In genomic region chr12:4217091-4217490, GRCh38 we compare ENCODE assay signal across 29 cellular contexts. TPM values are rescaled to one million over a fixed set of nuclear protein-coding genes. Genes with fewer than 3 reads are reported as not detected.
A peak's percentile ranks its signal among the peaks of the same experiment; 100 is the strongest.
DNase-seq lines count a peak whose midpoint lies in the region; ATAC-seq, FAIRE-seq and TF ChIP-seq lines count a peak whose summit lies in the region.
"Had no signal": no experiment of that assay in that cellular context is flagged by ENCODE, and none has a peak within 500 bp of the region (broad histone marks: within the 10 kb centered on the region; RNA-seq: fewer than 3 reads in every experiment).

No MANE protein-coding gene starts in this region.

- no peak overlapping the region for H3K27ac ChIP-seq in coronary artery
- H3K27ac ChIP-seq: dorsolateral prefrontal cortex, GM23248, transverse colon had no signal

- H3K4me3 ChIP-seq in coronary artery = no peak overlapping the region
- H3K4me3 ChIP-seq: dorsolateral prefrontal cortex, GM23248, lung, transverse colon had no signal

- H3K4me3 Mint-ChIP-seq in activated CD8-positive, alpha-beta T cell treated with anti-CD3 and anti-CD28 coated beads for 36 hours = no peak overlapping the region
- H3K4me3 Mint-ChIP-seq in activated CD8-positive, alpha-beta T cell treated with anti-CD3 and anti-CD28 coated beads, Interleukin-2, amount 10 ng/mL, durations not matched to agents 7 days and 5 days = no peak overlapping the region
- H3K4me3 Mint-ChIP-seq in stimulated activated memory B cell treated with anti-CD40 and anti-IgM and Interleukin-4, amounts not matched to agents 10 μg/mL and 1 μg/mL and 100 μg/mL, for 72 hours = no peak overlapping the region
- H3K4me3 Mint-ChIP-seq: activated CD8-positive, alpha-beta memory T cell treated with anti-CD3 and anti-CD28 coated beads, Interleukin-2, amount 10 ng/mL, durations not matched to agents 7 days and 5 days; HFFc6; neural crest cell; T-helper 1 cell treated with Interleukin-12 subunit alpha and Interleukin-12 subunit beta and Interleukin-4 antibody, amounts not matched to agents 30 μg/mL and 1 μg/mL, for 36 hours had no signal

- POLR2A ChIA-PET in activated CD8-positive, alpha-beta T cell treated with anti-CD3 and anti-CD28 coated beads for 36 hours (lab: Charles Lee) = interaction anchor here (0.6 to 2.2 kb wide), 4 partner anchors 11 to 82 kb away, joined by 3 to 7 read pairs (median 4); no protein-coding TSS in a partner anchor
- POLR2A ChIA-PET in activated CD8-positive, alpha-beta T cell treated with anti-CD3 and anti-CD28 coated beads, Interleukin-2, amount 10 ng/mL, durations not matched to agents 7 days and 5 days (lab: Charles Lee) = interaction anchor here (1.2 to 5.3 kb wide), 2 partner anchors 53 to 71 kb away, joined by 4 to 37 read pairs; no protein-coding TSS in a partner anchor

- no peak overlapping the region for H3K27ac Mint-ChIP-seq in activated CD8-positive, alpha-beta T cell treated with anti-CD3 and anti-CD28 coated beads for 36 hours
- H3K27ac Mint-ChIP-seq in activated CD8-positive, alpha-beta T cell treated with anti-CD3 and anti-CD28 coated beads, Interleukin-2, amount 10 ng/mL, durations not matched to agents 7 days and 5 days = no peak overlapping the region
- H3K27ac Mint-ChIP-seq in stimulated activated memory B cell treated with anti-CD40 and anti-IgM and Interleukin-4, amounts not matched to agents 10 μg/mL and 1 μg/mL and 100 μg/mL, for 72 hours = peak overlapping the region; percentile 90
- H3K27ac Mint-ChIP-seq: activated CD8-positive, alpha-beta memory T cell treated with anti-CD3 and anti-CD28 coated beads, Interleukin-2, amount 10 ng/mL, durations not matched to agents 7 days and 5 days; HFFc6 had no signal

- ATAC-seq in activated CD8-positive, alpha-beta T cell treated with anti-CD3 and anti-CD28 coated beads for 36 hours = peak; percentile 20
- ATAC-seq in activated CD8-positive, alpha-beta T cell treated with anti-CD3 and anti-CD28 coated beads, Interleukin-2, amount 10 ng/mL, durations not matched to agents 7 days and 5 days = no peak
- no peak for ATAC-seq in stimulated activated memory B cell treated with anti-CD40 and anti-IgM and Interleukin-4, amounts not matched to agents 10 μg/mL and 1 μg/mL and 100 μg/mL, for 72 hours
- ATAC-seq in HG02623 (IDR thresholded peaks at IDR 0.05; ENCODE audit: unreplicated experiment) = no peak
- no peak for ATAC-seq in left lobe of liver
- no peak for ATAC-seq in GM21576 (IDR thresholded peaks at IDR 0.05; ENCODE audit: unreplicated experiment)
- ATAC-seq: activated CD8-positive, alpha-beta memory T cell treated with anti-CD3 and anti-CD28 coated beads, Interleukin-2, amount 10 ng/mL, durations not matched to agents 7 days and 5 days; sciatic nerve had no signal

- H3K9me3 Mint-ChIP-seq in activated CD8-positive, alpha-beta T cell treated with anti-CD3 and anti-CD28 coated beads for 36 hours = no peaks in the 10 kb centered on the region
- H3K9me3 Mint-ChIP-seq in activated CD8-positive, alpha-beta T cell treated with anti-CD3 and anti-CD28 coated beads, Interleukin-2, amount 10 ng/mL, durations not matched to agents 7 days and 5 days (ENCODE audit: insufficient read depth) = peaks cover 4% of the 10 kb centered on the region
- H3K9me3 Mint-ChIP-seq in stimulated activated memory B cell treated with anti-CD40 and anti-IgM and Interleukin-4, amounts not matched to agents 10 μg/mL and 1 μg/mL and 100 μg/mL, for 72 hours = no peaks in the 10 kb centered on the region

- peak; percentile 65 for FAIRE-seq in GM19239 (lab: Jason Lieb, UNC)
- FAIRE-seq: endothelial cell of umbilical vein, kidney, RCC 7860 had no signal

- H3K27me3 Mint-ChIP-seq in activated CD8-positive, alpha-beta T cell treated with anti-CD3 and anti-CD28 coated beads for 36 hours = no peaks in the 10 kb centered on the region
- H3K27me3 Mint-ChIP-seq in activated CD8-positive, alpha-beta T cell treated with anti-CD3 and anti-CD28 coated beads, Interleukin-2, amount 10 ng/mL, durations not matched to agents 7 days and 5 days (ENCODE audit: low read depth) = no peaks in the 10 kb centered on the region
- no peaks in the 10 kb centered on the region for H3K27me3 Mint-ChIP-seq in stimulated activated memory B cell treated with anti-CD40 and anti-IgM and Interleukin-4, amounts not matched to agents 10 μg/mL and 1 μg/mL and 100 μg/mL, for 72 hours
- H3K27me3 Mint-ChIP-seq: activated CD8-positive, alpha-beta memory T cell treated with anti-CD3 and anti-CD28 coated beads, Interleukin-2, amount 10 ng/mL, durations not matched to agents 7 days and 5 days had no signal

- CTCF ChIA-PET in activated CD8-positive, alpha-beta T cell treated with anti-CD3 and anti-CD28 coated beads for 36 hours (lab: Charles Lee) = interaction anchor here (0.7 to 2.7 kb wide), 7 partner anchors 11 to 188 kb away, joined by 3 to 13 read pairs (median 3); no protein-coding TSS in a partner anchor
- CTCF ChIA-PET in activated CD8-positive, alpha-beta T cell treated with anti-CD3 and anti-CD28 coated beads, Interleukin-2, amount 10 ng/mL, durations not matched to agents 7 days and 5 days (lab: Charles Lee) = interaction anchor here (1.1 to 1.5 kb wide), 3 partner anchors 52 to 178 kb away, joined by 3 to 6 read pairs (median 3); no protein-coding TSS in a partner anchor

- no peaks in the 10 kb centered on the region for H3K36me3 Mint-ChIP-seq in activated CD8-positive, alpha-beta T cell treated with anti-CD3 and anti-CD28 coated beads for 36 hours (ENCODE audit: low read depth)
- peaks cover 3% of the 10 kb centered on the region for H3K36me3 Mint-ChIP-seq in activated CD8-positive, alpha-beta T cell treated with anti-CD3 and anti-CD28 coated beads, Interleukin-2, amount 10 ng/mL, durations not matched to agents 7 days and 5 days (ENCODE audit: low read depth)
- no peaks in the 10 kb centered on the region for H3K36me3 Mint-ChIP-seq in stimulated activated memory B cell treated with anti-CD40 and anti-IgM and Interleukin-4, amounts not matched to agents 10 μg/mL and 1 μg/mL and 100 μg/mL, for 72 hours
- H3K36me3 Mint-ChIP-seq: activated naive CD4-positive, alpha-beta T cell treated with anti-CD3 and anti-CD28 coated beads, Interleukin-2, amount 50 U/mL, for 72 hours had no signal

- intact Hi-C loops in activated CD8-positive, alpha-beta T cell treated with anti-CD3 and anti-CD28 coated beads for 36 hours (cut with micrococcal nuclease) = loop anchor here (5.0 kb wide), 1 partner anchor 70 kb away; no protein-coding TSS in a partner anchor

- peaks cover 37% of the 10 kb centered on the region for H3K4me1 Mint-ChIP-seq in activated CD8-positive, alpha-beta T cell treated with anti-CD3 and anti-CD28 coated beads for 36 hours (ENCODE audit: low read depth)
- H3K4me1 Mint-ChIP-seq in activated CD8-positive, alpha-beta T cell treated with anti-CD3 and anti-CD28 coated beads, Interleukin-2, amount 10 ng/mL, durations not matched to agents 7 days and 5 days (ENCODE audit: low read depth) = peaks cover 42% of the 10 kb centered on the region
- peaks cover 41% of the 10 kb centered on the region for H3K4me1 Mint-ChIP-seq in stimulated activated memory B cell treated with anti-CD40 and anti-IgM and Interleukin-4, amounts not matched to agents 10 μg/mL and 1 μg/mL and 100 μg/mL, for 72 hours
- H3K4me1 Mint-ChIP-seq: neural crest cell had no signal

- TF ChIP-seq CTCF in activated CD8-positive, alpha-beta T cell treated with anti-CD3 and anti-CD28 coated beads for 36 hours (IDR thresholded peaks at IDR 0.05) = no peak
- TF ChIP-seq CTCF in coronary artery (IDR thresholded peaks at IDR 0.05) = no peak

- DNase-seq in activated CD8-positive, alpha-beta T cell treated with anti-CD3 and anti-CD28 coated beads for 36 hours = no peak
- DNase-seq in activated CD8-positive, alpha-beta T cell treated with anti-CD3 and anti-CD28 coated beads, Interleukin-2, amount 10 ng/mL, durations not matched to agents 7 days and 5 days = no peak
- no peak for DNase-seq in GM19239 (ENCODE audit: insufficient read length, low spot score)
- peak; percentile 22 for DNase-seq in coronary artery (ENCODE audit: low spot score)
- no peak for DNase-seq in left lobe of liver (ENCODE audit: low spot score)
- DNase-seq: activated CD4-positive, alpha-beta T cell treated with anti-CD3 and anti-CD28 coated beads for 4 hours; activated CD8-positive, alpha-beta memory T cell treated with anti-CD3 and anti-CD28 coated beads, Interleukin-2, amount 10 ng/mL, durations not matched to agents 7 days and 5 days; BE2C; Calu3; dorsolateral prefrontal cortex; GM23248; HFFc6; kidney; MM.1S; NCI-H2171; NCI-H526; posterior cingulate gyrus; transverse colon had no signal

RNA-seq across cellular contexts. Expression of gene CCND2, which starts 56.5 kb away (rescaled TPM):
- total RNA-seq in activated CD8-positive, alpha-beta T cell treated with anti-CD3 and anti-CD28 coated beads for 36 hours = 100 to 1,000 TPM; 617 to 639 TPM
- 100 to 1,000 TPM; 572 to 592 TPM for total RNA-seq in activated CD8-positive, alpha-beta T cell treated with anti-CD3 and anti-CD28 coated beads, Interleukin-2, amount 10 ng/mL, durations not matched to agents 7 days and 5 days
- total RNA-seq in left lobe of liver = 3.5 TPM
- total RNA-seq: A172 had no signal

Comparison
In these comparisons a context has a peak if more than half of its experiments do, and no peak if none do; other contexts are left out.
1. RNA of gene CCND2, which starts 56.5 kb away (total RNA-seq): 617 to 639 TPM in activated CD8-positive, alpha-beta T cell treated with anti-CD3 and anti-CD28 coated beads for 36 hours and 572 to 592 TPM in activated CD8-positive, alpha-beta T cell treated with anti-CD3 and anti-CD28 coated beads, Interleukin-2, amount 10 ng/mL, durations not matched to agents 7 days and 5 days; 3.5 TPM in left lobe of liver (single experiment); every median in the first group is over 100 times any median in the second.